ENCODE assay signal across 8 cellular contexts in the genomic region with DNA sequence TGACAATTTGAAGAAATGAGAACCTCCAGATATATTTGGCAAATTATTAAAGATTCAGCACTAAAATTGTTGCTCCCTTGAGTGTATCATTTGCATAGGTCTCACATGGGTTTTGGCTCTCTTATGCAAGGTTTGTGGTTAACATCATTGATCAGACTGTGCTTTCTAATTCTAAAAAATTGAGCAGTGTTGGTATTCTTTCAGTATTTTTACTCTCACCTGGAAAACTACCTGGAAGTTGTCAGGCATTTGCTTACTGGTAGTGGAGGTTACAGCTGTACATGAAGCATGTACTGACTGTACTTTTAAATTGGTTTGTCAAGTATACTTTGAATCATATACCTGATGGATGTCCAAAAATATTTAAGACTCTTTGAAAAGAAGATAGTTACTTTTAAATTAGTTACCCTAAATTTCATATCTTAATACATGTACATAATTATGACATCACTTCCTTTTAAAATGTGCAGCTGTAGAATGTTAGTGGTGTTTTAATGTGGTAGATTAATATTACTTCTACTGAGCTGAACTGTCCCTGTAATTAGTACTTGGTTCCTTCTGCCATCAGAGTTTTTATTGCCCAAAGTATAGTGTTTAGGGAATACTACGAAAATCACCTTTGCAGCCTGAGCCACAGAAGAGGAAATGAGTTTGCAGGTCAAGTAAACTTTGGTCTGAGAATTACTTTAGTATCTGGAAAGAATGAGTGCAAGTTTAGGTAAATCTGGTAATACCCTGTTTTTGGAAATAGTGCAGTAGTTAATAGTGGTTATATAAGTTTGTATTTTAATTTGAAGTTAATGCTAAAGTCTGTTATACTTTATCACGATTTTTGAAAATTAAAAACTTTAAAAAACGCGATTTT. TPM values are rescaled to one million over a fixed set of nuclear protein-coding genes. Genes with fewer than 3 reads are reported as not detected.
DNase-seq lines count a peak whose midpoint lies in the region; ATAC-seq and TF ChIP-seq lines count a peak whose summit lies in the region.

No MANE protein-coding gene starts in this region.

- 4% methylated on average over 4 of the region's 4 CpGs for WGBS in right cardiac atrium

- H3K27me3 ChIP-seq in GM23338 (ENCODE audit: insufficient read depth) (no peaks in the 10 kb centered on the region), WERI-Rb-1 (ENCODE audit: insufficient read depth, low read depth, severe bottlenecking) (no peaks in the 10 kb centered on the region), right cardiac atrium (ENCODE audit: control insufficient read depth, insufficient read depth) (no peaks in the 10 kb centered on the region)

- ATAC-seq in GM23338: no peak
- ATAC-seq in right cardiac atrium: no peak
- no peak for ATAC-seq in stimulated activated effector memory CD8-positive, alpha-beta T cell treated with anti-CD3 and anti-CD28 coated beads, Interleukin-12 subunit alpha, Interleukin-12 subunit beta, amount 100 ng/mL, for 72 hours
- ATAC-seq in GM21515 (IDR thresholded peaks at IDR 0.05; ENCODE audit: unreplicated experiment): no peak

- H3K4me1 ChIP-seq in GM23338 (ENCODE audit: insufficient read depth) (peaks cover 30% of the 10 kb centered on the region), right cardiac atrium (ENCODE audit: control insufficient read depth, insufficient read depth, low read length) (no peaks in the 10 kb centered on the region)

- no peak for TF ChIP-seq CTCF in 22Rv1 (IDR thresholded peaks at IDR 0.05)
- no peak for TF ChIP-seq CTCF in GM23338 (conservative IDR thresholded peaks at IDR 0.05; ENCODE audit: low read depth in 2 of 2)
- no peak for TF ChIP-seq CTCF in WERI-Rb-1 (IDR thresholded peaks at IDR 0.05; ENCODE audit: low read depth, low read length)

- peaks cover 20% of the 10 kb centered on the region for H4K20me1 ChIP-seq in GM23338 (replicated peaks; ENCODE audit: insufficient read depth)

- H3K4me3 Mint-ChIP-seq in GM23338: peak overlapping the region; percentile 80
- H3K4me3 Mint-ChIP-seq in stimulated activated effector memory CD8-positive, alpha-beta T cell treated with anti-CD3 and anti-CD28 coated beads, Interleukin-12 subunit alpha, Interleukin-12 subunit beta, amount 100 ng/mL, for 72 hours: peak overlapping the region; percentile 93

- no peaks in the 10 kb centered on the region for H3K9me2 ChIP-seq in GM23338 (ENCODE audit: insufficient read depth)

- H3K9me3 ChIP-seq in WERI-Rb-1 (ENCODE audit: severe bottlenecking) (no peaks in the 10 kb centered on the region), right cardiac atrium (ENCODE audit: control insufficient read depth, low read length) (no peaks in the 10 kb centered on the region)

- no peaks in the 10 kb centered on the region for H3K36me3 ChIP-seq in GM23338 (ENCODE audit: insufficient read depth)
- peaks cover 34% of the 10 kb centered on the region for H3K36me3 ChIP-seq in WERI-Rb-1

- H3K4me1 Mint-ChIP-seq in GM23338: peaks cover 40% of the 10 kb centered on the region
- H3K4me1 Mint-ChIP-seq in stimulated activated effector memory CD8-positive, alpha-beta T cell treated with anti-CD3 and anti-CD28 coated beads, Interleukin-12 subunit alpha, Interleukin-12 subunit beta, amount 100 ng/mL, for 72 hours: peaks cover 44% of the 10 kb centered on the region

- peak overlapping the region; percentile 99 for H3K27ac Mint-ChIP-seq in GM23338
- H3K27ac Mint-ChIP-seq in stimulated activated effector memory CD8-positive, alpha-beta T cell treated with anti-CD3 and anti-CD28 coated beads, Interleukin-12 subunit alpha, Interleukin-12 subunit beta, amount 100 ng/mL, for 72 hours: peak overlapping the region; percentile 100

- no peak overlapping the region for H2AFZ ChIP-seq in GM23338

- 0 out of 2 replicates have a peak, but pooled peaks cover 9% of the 10 kb centered on the region for H3F3A ChIP-seq in GM23338 (replicated peaks; ENCODE audit: low read depth)

- H3K36me3 Mint-ChIP-seq in GM23338 (ENCODE audit: low read depth): peaks cover 53% of the 10 kb centered on the region
- peaks cover 100% of the 10 kb centered on the region for H3K36me3 Mint-ChIP-seq in stimulated activated effector memory CD8-positive, alpha-beta T cell treated with anti-CD3 and anti-CD28 coated beads, Interleukin-12 subunit alpha, Interleukin-12 subunit beta, amount 100 ng/mL, for 72 hours

- no peaks in the 10 kb centered on the region; the same call in 2 of the 3 replicates for H3K9me3 Mint-ChIP-seq in GM23338
- H3K9me3 Mint-ChIP-seq in stimulated activated effector memory CD8-positive, alpha-beta T cell treated with anti-CD3 and anti-CD28 coated beads, Interleukin-12 subunit alpha, Interleukin-12 subunit beta, amount 100 ng/mL, for 72 hours: peaks cover 7% of the 10 kb centered on the region

- H3K4me3 ChIP-seq in GM23338 (peak overlapping the region; percentile 65), WERI-Rb-1 (ENCODE audit: low read depth, low read length) (peak overlapping the region; percentile 80), right cardiac atrium (ENCODE audit: low read length) (peak overlapping the region; percentile 66)

- H3K27ac ChIP-seq in 22Rv1: peak overlapping the region; percentile 99
- peak overlapping the region; percentile 99 for H3K27ac ChIP-seq in GM23338 (ENCODE audit: low read depth)
- H3K27ac ChIP-seq in WERI-Rb-1: peak overlapping the region; percentile 99
- H3K27ac ChIP-seq in right cardiac atrium (ENCODE audit: low read length): peak overlapping the region; percentile 36

- DNase-seq in GM23338 (ENCODE audit: low spot score) (no peak), WERI-Rb-1 (no peak), right cardiac atrium (no peak), dedifferentiated amniotic fluid mesenchymal stem cell (ENCODE audit: extremely low spot score) (no peak), NCI-H2196 (lab: John Stamatoyannopoulos, UW; ENCODE audit: unreplicated experiment) (no peak)
- DNase-seq in stimulated activated effector memory CD8-positive, alpha-beta T cell treated with anti-CD3 and anti-CD28 coated beads, Interleukin-12 subunit alpha, Interleukin-12 subunit beta, amount 100 ng/mL, for 72 hours (ENCODE audit: low spot score in 2 of 2): no peak

- peaks cover 16% of the 10 kb centered on the region for H3K27me3 Mint-ChIP-seq in GM23338 (ENCODE audit: insufficient read depth, low read depth, poor library complexity)

- intact Hi-C loops in right cardiac atrium (cut with DNase I): no loop called here

- H3K4me2 ChIP-seq in GM23338: peak overlapping the region; percentile 84

- H3K79me2 ChIP-seq in GM23338 (replicated peaks; ENCODE audit: insufficient read depth): peaks cover 88% of the 10 kb centered on the region

TF ChIP-seq in GM23338, 12 proteins besides CTCF, POLR2A, EP300 and RAD21 (continues in another document):
- no peak for TF ChIP-seq NANOG (IDR thresholded peaks at IDR 0.05; ENCODE audit: borderline replicate concordance)
- no peak for TF ChIP-seq EZH2 (IDR thresholded peaks at IDR 0.05; ENCODE audit: low read depth, unreplicated experiment)
- no peak for TF ChIP-seq POLR2AphosphoS5 (IDR thresholded peaks at IDR 0.05; ENCODE audit: low read depth)
- 0 out of 2 replicates have a peak, but pooled peaks have one; percentile 18 for TF ChIP-seq CREB1 (CRISPR knock-in tag; IDR thresholded peaks at IDR 0.05; ENCODE audit: low read depth)
- no peak for TF ChIP-seq EZH2phosphoT487 (IDR thresholded peaks at IDR 0.05; ENCODE audit: unreplicated experiment)

RNA-seq across cellular contexts. Expression of a gene that starts 2.8 kb away (rescaled TPM):
- 108 and 119 TPM in 2 replicates for total RNA-seq in GM23338 (2014; rRNA removed; shearing (Covaris generic))
- polyA plus RNA-seq in GM23338 (2016; fragmentation: Nextera tagmentation; extraction: Ambion mirVana) (112 and 130 TPM in 2 replicates), right cardiac atrium (28.4 TPM)
- total RNA-seq in right cardiac atrium: 10 to 100 TPM; 62.7 to 83.6 (median 65.1) TPM

Comparison
In these comparisons a context has a peak if more than half of its experiments do, and no peak if none do; other contexts are left out.
1. H3K27ac ChIP-seq: peak in every context shown above with its lines; median percentile 99 in 22Rv1; 99 in GM23338; 99 in WERI-Rb-1; 36 in right cardiac atrium.